23 cellular contexts compared by ENCODE assay signal in the genomic region with DNA sequence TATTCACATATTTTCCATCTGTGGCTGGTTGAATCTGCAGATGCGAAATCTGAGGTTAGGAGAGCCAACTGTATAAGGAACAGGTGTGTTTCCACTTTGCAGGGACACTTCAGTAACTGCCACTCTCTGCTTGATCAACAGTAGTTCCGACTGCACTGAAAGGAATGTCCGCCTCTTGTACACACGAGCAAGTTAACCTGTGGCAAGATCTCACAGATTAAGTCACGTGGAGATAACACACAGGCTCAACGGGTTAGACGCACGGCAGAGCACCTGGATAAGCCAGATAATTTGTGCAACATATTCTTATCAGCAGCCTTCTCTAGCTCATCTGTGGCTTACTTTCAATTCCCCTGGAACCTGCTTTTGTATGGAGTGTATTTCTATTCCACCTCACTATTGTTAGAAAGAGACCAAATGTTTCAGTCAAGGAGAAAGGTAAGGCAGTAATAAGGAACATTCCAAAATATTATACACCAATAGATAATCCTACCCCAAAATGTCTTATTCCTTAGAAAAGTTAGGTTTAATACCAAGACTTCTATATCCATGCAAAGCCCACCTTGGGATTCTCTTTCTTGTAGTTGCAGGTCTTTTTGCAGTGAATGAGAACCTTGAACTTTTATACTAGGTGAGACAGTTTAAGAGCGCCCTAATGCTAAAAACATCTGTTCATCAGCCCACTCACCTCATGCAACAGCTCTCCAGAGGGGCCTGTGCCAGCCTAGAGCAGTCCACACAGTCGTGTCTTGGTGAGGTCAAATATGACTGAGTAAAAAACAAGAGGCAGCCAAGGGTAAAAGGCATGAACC. TPM values are rescaled to one million over a fixed set of nuclear protein-coding genes. Genes with fewer than 3 reads are reported as not detected.
DNase-seq lines count a peak whose midpoint lies in the region; ATAC-seq, FAIRE-seq and TF ChIP-seq lines count a peak whose summit lies in the region.
"Had no signal": no experiment of that assay in that cellular context is flagged by ENCODE, and none has a peak within 500 bp of the region (broad histone marks: within the 10 kb centered on the region; RNA-seq: fewer than 3 reads in every experiment).

No MANE protein-coding gene starts in this region.

- H3K36me3 ChIP-seq in liver (ENCODE audit: control insufficient read depth in 4 of 4, insufficient read depth in 3 of 4, low read depth in 1 of 4, low read length in 3 of 4) = no peaks in the 10 kb centered on the region
- no peaks in the 10 kb centered on the region for H3K36me3 ChIP-seq in HepG2 (replicated peaks in 1 of 2; ENCODE audit: control insufficient read depth in 1 of 2, insufficient read depth in 2 of 2, low read length in 2 of 2)
- no peaks in the 10 kb centered on the region for H3K36me3 ChIP-seq in parathyroid adenoma (ENCODE audit: control insufficient read depth, insufficient read depth, low read length)

- H2AFZ ChIP-seq in HepG2 (ENCODE audit: low read length) (no peak overlapping the region), parathyroid adenoma (no peak overlapping the region)

- TF ChIP-seq CTCF in liver (IDR thresholded peaks at IDR 0.05; ENCODE audit: low read depth, low read length, missing input control) = no peak
- no peak for TF ChIP-seq CTCF in HepG2 (CRISPR knock-in tag; IDR thresholded peaks at IDR 0.05)
- TF ChIP-seq CTCF in parathyroid adenoma (IDR thresholded peaks at IDR 0.05) = no peak

- H3K79me2 ChIP-seq in HepG2 (ENCODE audit: insufficient read depth, low read length) = no peaks in the 10 kb centered on the region
- H3K79me2 ChIP-seq in parathyroid adenoma = no peaks in the 10 kb centered on the region

- H3K4me3 ChIP-seq in liver (ENCODE audit: low read depth in 1 of 3, low read length in 3 of 3) = peak overlapping the region in 2 of 3 donors; percentile 9 to 37
- H3K4me3 ChIP-seq in HepG2 (replicated peaks in 1 of 3; ENCODE audit: insufficient read depth in 1 of 3, low read depth in 2 of 3, low read length in 3 of 3) = no peak overlapping the region
- no peak overlapping the region for H3K4me3 ChIP-seq in parathyroid adenoma (ENCODE audit: low read depth, low read length)
- H3K4me3 ChIP-seq: Peyer's patch, right atrium auricular region, tibial nerve had no signal

- POLR2A ChIA-PET in HepG2 (lab: Yijun Ruan, JAX) = no interaction called here

- TF ChIP-seq POLR2A in HepG2 (IDR thresholded peaks at IDR 0.05; ENCODE audit: insufficient read depth in 1 of 2, low read depth in 2 of 2, low read length in 2 of 2) = no peak

- no peaks in the 10 kb centered on the region for H4K20me1 ChIP-seq in HepG2 (ENCODE audit: insufficient read depth, low read length)

- in situ Hi-C loops in HepG2 (cut with HindIII; ENCODE audit: extremely low pct_ligation_motif_present, low pct_unique_long_range_greater_than_20kb) = no loop called here

- peaks cover 0 to 54% (median 28%) of the 10 kb centered on the region in 4 donors for H3K4me1 ChIP-seq in liver (ENCODE audit: control insufficient read depth in 4 of 4, insufficient read depth in 4 of 4, low read length in 3 of 4)
- H3K4me1 ChIP-seq in HepG2 (ENCODE audit: insufficient read depth, low read length) = no peaks in the 10 kb centered on the region
- no peaks in the 10 kb centered on the region for H3K4me1 ChIP-seq in parathyroid adenoma
- H3K4me1 ChIP-seq: foreskin keratinocyte, Peyer's patch, right atrium auricular region, tibial nerve had no signal

- CTCF ChIA-PET in HepG2 (lab: Yijun Ruan, JAX; ENCODE audit: low intra/inter-chr PET ratio, low total read pairs) = no interaction called here

- BruUV-seq in HepG2 (replicated peaks; lab: Mats Ljungman, UMichigan) = no TSS peak

- H3K4me2 ChIP-seq in HepG2 (ENCODE audit: low read depth, low read length) (no peak overlapping the region), parathyroid adenoma (ENCODE audit: low read length) (peak overlapping the region; percentile 13)

- H3K9ac ChIP-seq in liver (ENCODE audit: low read depth in 1 of 2, low read length in 2 of 2) = no peak overlapping the region
- no peak overlapping the region for H3K9ac ChIP-seq in HepG2 (ENCODE audit: insufficient read depth, low read depth, low read length)
- no peak overlapping the region for H3K9ac ChIP-seq in parathyroid adenoma

- 33% methylated on average over 10 of the region's 10 CpGs for WGBS in liver
- 89% methylated on average over 10 of the region's 10 CpGs for WGBS in HepG2 (ENCODE audit: low lambda C conversion rate)

- DNase-seq in HepG2 (ENCODE audit: low spot score) (no peak), kidney tubule cell (ENCODE audit: low spot score) (peak; percentile 31), SW 1271 (lab: John Stamatoyannopoulos, UW) (no peak), AG08395 (ENCODE audit: low spot score) (no peak), HCEC 1CT (no peak)
- no peak for DNase-seq in activated CD4-positive, CD25-positive, alpha-beta regulatory T cell treated with anti-CD3 and anti-CD28 coated beads, Interleukin-2, amount 50 U/mL, for 72 hours
- DNase-seq: activated naive CD8-positive, alpha-beta T cell treated with anti-CD3 and anti-CD28 coated beads, Interleukin-2, amount 50 U/mL, for 24 hours; foreskin keratinocyte; GOT3; hippocampal formation; NCI-H1417 treated with DMSO at 0.1 percent for 48 hours; stimulated activated naive CD4-positive, alpha-beta T cell had no signal

- peak overlapping the region; percentile 82 to 93 for H3K27ac ChIP-seq in liver (ENCODE audit: low read depth in 1 of 2, low read length in 2 of 2)
- H3K27ac ChIP-seq in HepG2 (ENCODE audit: extremely low read length, insufficient read depth, low read length) = no peak overlapping the region
- H3K27ac ChIP-seq in parathyroid adenoma = no peak overlapping the region
- H3K27ac ChIP-seq: foreskin keratinocyte, Peyer's patch, right atrium auricular region, tibial nerve had no signal

- intact Hi-C loops in HepG2 (cut with micrococcal nuclease; ENCODE audit: unreplicated experiment) = loop anchor here (10.0 kb wide), 1 partner anchor 226 kb away; no protein-coding TSS in a partner anchor

- H3K9me3 ChIP-seq in liver (ENCODE audit: control insufficient read depth in 4 of 4, low read length in 3 of 4) = no peaks in the 10 kb centered on the region
- no peaks in the 10 kb centered on the region for H3K9me3 ChIP-seq in HepG2 (ENCODE audit: low read length)
- no peaks in the 10 kb centered on the region for H3K9me3 ChIP-seq in parathyroid adenoma (ENCODE audit: control insufficient read depth, low read length)
- H3K9me3 ChIP-seq: Peyer's patch, right atrium auricular region, tibial nerve had no signal

- TF ChIP-seq RAD21 in liver (IDR thresholded peaks at IDR 0.05) (peak in 1 of 2 donors; percentile 50), HepG2 (CRISPR knock-in tag; IDR thresholded peaks at IDR 0.05) (no peak)

- TF ChIP-seq EP300 in HepG2 (IDR thresholded peaks at IDR 0.05; ENCODE audit: low read depth in 2 of 2, low read length in 2 of 2) (no peak), HepG2 (CRISPR knock-in tag; IDR thresholded peaks at IDR 0.05; ENCODE audit: borderline replicate concordance) (no peak)

- no peaks in the 10 kb centered on the region for H3K27me3 ChIP-seq in liver (ENCODE audit: control insufficient read depth in 4 of 4, insufficient read depth in 4 of 4, low read length in 3 of 4)
- no peaks in the 10 kb centered on the region for H3K27me3 ChIP-seq in HepG2 (ENCODE audit: control insufficient read depth in 1 of 2, insufficient read depth in 2 of 2, low read length in 2 of 2)
- no peaks in the 10 kb centered on the region for H3K27me3 ChIP-seq in parathyroid adenoma (ENCODE audit: control insufficient read depth, insufficient read depth, low read length)
- H3K27me3 ChIP-seq: foreskin keratinocyte, Peyer's patch, right atrium auricular region, tibial nerve had no signal

- no peak for ATAC-seq in HepG2
- ATAC-seq: activated naive CD8-positive, alpha-beta T cell treated with anti-CD3 and anti-CD28 coated beads, Interleukin-2, amount 50 U/mL, for 24 hours; foreskin keratinocyte had no signal

- no peak for FAIRE-seq in HepG2 (lab: Jason Lieb, UNC)

RNA-seq across cellular contexts. Expression of a gene that starts 6.5 kb away (rescaled TPM):
- total RNA-seq in liver (1,000 to 10,000 TPM in 1 of 2 donors, 100 to 1,000 TPM in 1; 128 to 3,238 TPM), HepG2 (2016; rRNA removed; fragmentation: Illumina TruSeq; extraction: Trizol) (not detected in 2 replicates)
- polyA plus RNA-seq in liver (100 to 1,000 TPM; 656 to 839 TPM), HepG2 (2011; rRNA removed) (not detected in 2 replicates)
- total RNA-seq in HepG2 (2016; cell fraction: cytosol; rRNA removed; fragmentation: Illumina TruSeq; extraction: Trizol; ENCODE audit: low read depth) = not detected in 2 replicates
- not detected in 2 replicates for total RNA-seq in HepG2 (2016; cell fraction: insoluble cytoplasmic fraction; rRNA removed; fragmentation: Illumina TruSeq; extraction: Trizol)
- total RNA-seq in HepG2 (2016; cell fraction: membrane; rRNA removed; fragmentation: Illumina TruSeq; extraction: Trizol) = not detected in 2 replicates
- total RNA-seq in HepG2 (2016; cell fraction: nucleus; rRNA removed; fragmentation: Illumina TruSeq; extraction: Trizol) = not detected in 2 replicates
- not detected in 2 replicates for polyA plus RNA-seq in HepG2 (2011; cell fraction: cytosol; rRNA removed)
- polyA plus RNA-seq in HepG2 (2011; cell fraction: nucleus; rRNA removed) = not detected in 2 replicates
- polyA plus RNA-seq in HepG2 (2012) = not detected in 2 replicates
- polyA plus RNA-seq in HepG2 (2016; cell fraction: cytosol; fragmentation: Illumina TruSeq; extraction: Trizol; ENCODE audit: low read depth) = not detected in 2 replicates
- polyA plus RNA-seq in HepG2 (2016; cell fraction: insoluble cytoplasmic fraction; fragmentation: Illumina TruSeq; extraction: Trizol; ENCODE audit: low read depth) = not detected in 2 replicates
- not detected in 2 replicates for polyA plus RNA-seq in HepG2 (2016; cell fraction: membrane; fragmentation: Illumina TruSeq; extraction: Trizol; ENCODE audit: low read depth)
- polyA plus RNA-seq in HepG2 (2016; cell fraction: nucleus; fragmentation: Illumina TruSeq; extraction: Trizol; ENCODE audit: insufficient read depth, low read depth) = not detected in 2 replicates
- polyA minus RNA-seq in HepG2 (2011; rRNA and poly(A)+ RNA removed; ENCODE audit: low replicate concordance) = not detected in 2 replicates
- not detected in 2 replicates for polyA minus RNA-seq in HepG2 (2011; cell fraction: cytosol; rRNA and poly(A)+ RNA removed)
- not detected in 2 replicates for polyA minus RNA-seq in HepG2 (2011; cell fraction: nucleus; rRNA and poly(A)+ RNA removed)
- total RNA-seq: activated CD8-positive, alpha-beta memory T cell treated with anti-CD3 and anti-CD28 coated beads for 36 hours; epithelial cell of proximal tubule; foreskin keratinocyte; kidney epithelial cell; mononuclear cell; Peyer's patch; right atrium auricular region; T-helper 2 cell treated with Interferon-gamma antibody and Interleukin-4, amounts not matched to agents 100 ng/mL and 5 ng/mL, for 36 hours; tibial nerve had no signal
- polyA plus RNA-seq: BJ, foreskin keratinocyte had no signal

RNA-seq across cellular contexts. Expression of a gene that starts 54.0 kb away (rescaled TPM):
- total RNA-seq in liver (10 to 100 TPM; 18.4 to 25.6 TPM), HepG2 (2016; rRNA removed; fragmentation: Illumina TruSeq; extraction: Trizol) (5.2 and 6.5 TPM in 2 replicates)
- polyA plus RNA-seq in liver (10 to 100 TPM; 10.0 to 13.8 TPM), HepG2 (2011; rRNA removed) (4.9 and 6.4 TPM in 2 replicates)
- total RNA-seq in HepG2 (2016; cell fraction: cytosol; rRNA removed; fragmentation: Illumina TruSeq; extraction: Trizol; ENCODE audit: low read depth) = 1.9 and 2.6 TPM in 2 replicates
- total RNA-seq in HepG2 (2016; cell fraction: insoluble cytoplasmic fraction; rRNA removed; fragmentation: Illumina TruSeq; extraction: Trizol) = 6.0 and 6.8 TPM in 2 replicates
- total RNA-seq in HepG2 (2016; cell fraction: membrane; rRNA removed; fragmentation: Illumina TruSeq; extraction: Trizol) = 4.8 and 6.3 TPM in 2 replicates
- total RNA-seq in HepG2 (2016; cell fraction: nucleus; rRNA removed; fragmentation: Illumina TruSeq; extraction: Trizol) = 23.7 and 24.7 TPM in 2 replicates
- polyA plus RNA-seq in HepG2 (2011; cell fraction: cytosol; rRNA removed) = 2.8 and 3.9 TPM in 2 replicates
- 7.3 and 10.1 TPM in 2 replicates for polyA plus RNA-seq in HepG2 (2011; cell fraction: nucleus; rRNA removed)
- 4.1 and 13.8 TPM in 2 replicates for polyA plus RNA-seq in HepG2 (2012)
- 1.3 and 1.7 TPM in 2 replicates for polyA plus RNA-seq in HepG2 (2016; cell fraction: cytosol; fragmentation: Illumina TruSeq; extraction: Trizol; ENCODE audit: low read depth)
- 8.7 and 9.1 TPM in 2 replicates for polyA plus RNA-seq in HepG2 (2016; cell fraction: insoluble cytoplasmic fraction; fragmentation: Illumina TruSeq; extraction: Trizol; ENCODE audit: low read depth)
- 2.3 and 2.4 TPM in 2 replicates for polyA plus RNA-seq in HepG2 (2016; cell fraction: membrane; fragmentation: Illumina TruSeq; extraction: Trizol; ENCODE audit: low read depth)
- 11.2 and 14.2 TPM in 2 replicates for polyA plus RNA-seq in HepG2 (2016; cell fraction: nucleus; fragmentation: Illumina TruSeq; extraction: Trizol; ENCODE audit: insufficient read depth, low read depth)
- polyA minus RNA-seq in HepG2 (2011; rRNA and poly(A)+ RNA removed; ENCODE audit: low replicate concordance) = 6.2 and 131 TPM in 2 replicates
- polyA minus RNA-seq in HepG2 (2011; cell fraction: cytosol; rRNA and poly(A)+ RNA removed) = 3.1 and 4.2 TPM in 2 replicates
- 43.3 and 47.1 TPM in 2 replicates for polyA minus RNA-seq in HepG2 (2011; cell fraction: nucleus; rRNA and poly(A)+ RNA removed)
- total RNA-seq: activated CD8-positive, alpha-beta memory T cell treated with anti-CD3 and anti-CD28 coated beads for 36 hours; T-helper 2 cell treated with Interferon-gamma antibody and Interleukin-4, amounts not matched to agents 100 ng/mL and 5 ng/mL, for 36 hours had no signal

Comparison
In these comparisons a context has a peak if more than half of its experiments do, and no peak if none do; other contexts are left out.
1. H3K27ac ChIP-seq: peak in liver (2 of 2); none in HepG2 (single experiment) and parathyroid adenoma (single experiment).
2. H3K4me3 ChIP-seq: peak in liver (2 of 3); none in HepG2 (0 of 3) and parathyroid adenoma (single experiment).
3. RNA of a gene that starts 6.5 kb away (total RNA-seq): 128 to 3,238 TPM in liver; not detected in HepG2; every median in the first group is over 100 times any median in the second.